Comparison of ENCODE assay signal across 29 cellular contexts in the genomic region with DNA sequence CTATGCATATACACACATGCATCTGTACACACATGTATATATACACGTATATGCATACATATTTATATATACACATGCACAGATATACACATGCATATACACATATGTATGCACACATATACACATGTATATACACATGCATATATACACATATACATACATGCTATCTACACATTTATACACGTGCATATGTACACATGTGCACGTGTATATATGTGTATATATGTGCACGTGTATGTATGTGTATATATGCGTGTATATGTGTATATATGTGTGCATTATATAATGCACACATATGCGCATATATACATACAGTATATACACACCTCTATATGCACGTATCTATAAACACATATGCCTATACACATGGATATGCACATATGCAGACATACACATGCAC.
"Had no signal": no experiment of that assay in that cellular context is flagged by ENCODE, and none has a peak within 500 bp of the region (broad histone marks: within the 10 kb centered on the region; RNA-seq: fewer than 3 reads in every experiment).

No MANE protein-coding gene starts in this region.

- H3K4me1 ChIP-seq: stomach, suprapubic skin, testis, thyroid gland, transverse colon, upper lobe of left lung, upper lobe of right lung, uterus, vagina had no signal

- H3K4me3 ChIP-seq: stomach, suprapubic skin, testis, thoracic aorta, thyroid gland, tibial artery, tibial nerve, transverse colon, upper lobe of left lung, upper lobe of right lung, uterus, vagina had no signal

- DNase-seq: stimulated activated CD4-positive, alpha-beta T cell treated with anti-CD3 and anti-CD28 coated beads, Interleukin-2, amount 100 ng/mL, for 48 hours; stimulated activated CD4-positive, alpha-beta T cell treated with anti-CD3 and anti-CD28 coated beads, Interleukin-4, amount 100 ng/mL, for 1 hour; stimulated activated CD4-positive, alpha-beta T cell treated with anti-CD3 and anti-CD28 coated beads, Interleukin-4, amount 100 ng/mL, for 24 hours; stimulated activated CD4-positive, alpha-beta T cell treated with anti-CD3 and anti-CD28 coated beads, Interleukin-4, amount 100 ng/mL, for 4 hours; stimulated activated CD8-positive, alpha-beta memory T cell treated with anti-CD3 and anti-CD28 coated beads, Interleukin-4, amount 100 ng/mL, for 48 hours; stimulated activated naive B cell treated with anti-CD40 and anti-IgM and Interleukin-4, amounts not matched to agents 10 μg/mL and 1 μg/mL and 100 μg/mL, for 72 hours; stimulated activated naive CD4-positive, alpha-beta T cell; stimulated activated naive CD4-positive, alpha-beta T cell treated with Interleukin-2 at 50 U/mL for 16 hours; stimulated activated naive CD8-positive, alpha-beta T cell treated with anti-CD3 and anti-CD28 coated beads, Interleukin-15, amount 100 ng/mL, for 72 hours; stimulated activated naive CD8-positive, alpha-beta T cell treated with anti-CD3 and anti-CD28 coated beads, Interleukin-15, Interleukin-2, amounts not matched to agents 100 U/mL and 50 U/mL, for 24 hours; stomach; substantia nigra; testis; thyroid gland; tibial artery; transverse colon; trophoblast cell; upper lobe of left lung; upper lobe of right lung; uterus had no signal

- H3K27me3 Mint-ChIP-seq: type B pancreatic cell had no signal

- H3K9me3 ChIP-seq: stomach, suprapubic skin, testis, thoracic aorta, thyroid gland, tibial artery, tibial nerve, transverse colon, upper lobe of left lung, upper lobe of right lung, uterus, vagina had no signal

- H3K4me3 Mint-ChIP-seq: stimulated activated effector memory CD8-positive, alpha-beta T cell treated with anti-CD3 and anti-CD28 coated beads, Interleukin-12 subunit alpha, Interleukin-12 subunit beta, amount 100 ng/mL, for 72 hours; stimulated activated memory B cell treated with anti-CD40 and anti-IgM and Interleukin-4, amounts not matched to agents 10 μg/mL and 1 μg/mL and 100 μg/mL, for 72 hours; stimulated activated naive B cell treated with anti-CD40 and anti-IgM and Interleukin-4, amounts not matched to agents 10 μg/mL and 1 μg/mL and 100 μg/mL, for 72 hours; stimulated activated naive CD8-positive, alpha-beta T cell treated with anti-CD3 and anti-CD28 coated beads, Interleukin-15, amount 100 ng/mL, for 72 hours; stimulated activated naive CD8-positive, alpha-beta T cell treated with anti-CD3 and anti-CD28 coated beads, Interleukin-15, Interleukin-2, amounts not matched to agents 100 ng/mL and 50 ng/mL, for 24 hours; type B pancreatic cell had no signal

- ATAC-seq: stimulated activated effector memory CD8-positive, alpha-beta T cell treated with anti-CD3 and anti-CD28 coated beads, Interleukin-12 subunit alpha, Interleukin-12 subunit beta, amount 100 ng/mL, for 72 hours; stimulated activated memory B cell treated with anti-CD40 and anti-IgM and Interleukin-4, amounts not matched to agents 10 μg/mL and 1 μg/mL and 100 μg/mL, for 72 hours; stimulated activated naive CD8-positive, alpha-beta T cell treated with anti-CD3 and anti-CD28 coated beads, Interleukin-15, amount 100 ng/mL, for 72 hours; stimulated activated naive CD8-positive, alpha-beta T cell treated with anti-CD3 and anti-CD28 coated beads, Interleukin-15, Interleukin-2, amounts not matched to agents 100 U/mL and 50 U/mL, for 24 hours; upper lobe of right lung had no signal

- H3K27ac ChIP-seq: stomach, suprapubic skin, testis, thoracic aorta, thyroid gland, tibial artery, tibial nerve, transverse colon, upper lobe of left lung, upper lobe of right lung, uterus, vagina had no signal

- FAIRE-seq: urothelium cell line had no signal

- H3K4me1 Mint-ChIP-seq: stimulated activated effector memory CD8-positive, alpha-beta T cell treated with anti-CD3 and anti-CD28 coated beads, Interleukin-12 subunit alpha, Interleukin-12 subunit beta, amount 100 ng/mL, for 72 hours; stimulated activated naive CD8-positive, alpha-beta T cell treated with anti-CD3 and anti-CD28 coated beads, Interleukin-15, amount 100 ng/mL, for 72 hours had no signal

- H3K36me3 Mint-ChIP-seq: stimulated activated effector memory CD8-positive, alpha-beta T cell treated with anti-CD3 and anti-CD28 coated beads, Interleukin-12 subunit alpha, Interleukin-12 subunit beta, amount 100 ng/mL, for 72 hours; stimulated activated memory B cell treated with anti-CD40 and anti-IgM and Interleukin-4, amounts not matched to agents 10 μg/mL and 1 μg/mL and 100 μg/mL, for 72 hours; stimulated activated naive B cell treated with anti-CD40 and anti-IgM and Interleukin-4, amounts not matched to agents 10 μg/mL and 1 μg/mL and 100 μg/mL, for 72 hours; type B pancreatic cell had no signal

- H3K27ac Mint-ChIP-seq: stimulated activated effector memory CD8-positive, alpha-beta T cell treated with anti-CD3 and anti-CD28 coated beads, Interleukin-12 subunit alpha, Interleukin-12 subunit beta, amount 100 ng/mL, for 72 hours; stimulated activated memory B cell treated with anti-CD40 and anti-IgM and Interleukin-4, amounts not matched to agents 10 μg/mL and 1 μg/mL and 100 μg/mL, for 72 hours; stimulated activated naive B cell treated with anti-CD40 and anti-IgM and Interleukin-4, amounts not matched to agents 10 μg/mL and 1 μg/mL and 100 μg/mL, for 72 hours; stimulated activated naive CD8-positive, alpha-beta T cell treated with anti-CD3 and anti-CD28 coated beads, Interleukin-15, amount 100 ng/mL, for 72 hours; stimulated activated naive CD8-positive, alpha-beta T cell treated with anti-CD3 and anti-CD28 coated beads, Interleukin-15, Interleukin-2, amounts not matched to agents 100 ng/mL and 50 ng/mL, for 24 hours; type B pancreatic cell had no signal

- H3K9me3 Mint-ChIP-seq: stimulated activated effector memory CD8-positive, alpha-beta T cell treated with anti-CD3 and anti-CD28 coated beads, Interleukin-12 subunit alpha, Interleukin-12 subunit beta, amount 100 ng/mL, for 72 hours; stimulated activated memory B cell treated with anti-CD40 and anti-IgM and Interleukin-4, amounts not matched to agents 10 μg/mL and 1 μg/mL and 100 μg/mL, for 72 hours; stimulated activated naive B cell treated with anti-CD40 and anti-IgM and Interleukin-4, amounts not matched to agents 10 μg/mL and 1 μg/mL and 100 μg/mL, for 72 hours; stimulated activated naive CD8-positive, alpha-beta T cell treated with anti-CD3 and anti-CD28 coated beads, Interleukin-15, amount 100 ng/mL, for 72 hours; stimulated activated naive CD8-positive, alpha-beta T cell treated with anti-CD3 and anti-CD28 coated beads, Interleukin-15, Interleukin-2, amounts not matched to agents 100 ng/mL and 50 ng/mL, for 24 hours; type B pancreatic cell had no signal

- H3K27me3 ChIP-seq: suprapubic skin, testis, thyroid gland, tibial artery, tibial nerve, upper lobe of left lung, upper lobe of right lung, uterus, vagina had no signal

- H3K36me3 ChIP-seq: stomach, suprapubic skin, thoracic aorta, thyroid gland, tibial artery, tibial nerve, transverse colon, upper lobe of left lung, upper lobe of right lung, uterus, vagina had no signal
